ENCODE assay signal across 21 cellular contexts in the genomic region with DNA sequence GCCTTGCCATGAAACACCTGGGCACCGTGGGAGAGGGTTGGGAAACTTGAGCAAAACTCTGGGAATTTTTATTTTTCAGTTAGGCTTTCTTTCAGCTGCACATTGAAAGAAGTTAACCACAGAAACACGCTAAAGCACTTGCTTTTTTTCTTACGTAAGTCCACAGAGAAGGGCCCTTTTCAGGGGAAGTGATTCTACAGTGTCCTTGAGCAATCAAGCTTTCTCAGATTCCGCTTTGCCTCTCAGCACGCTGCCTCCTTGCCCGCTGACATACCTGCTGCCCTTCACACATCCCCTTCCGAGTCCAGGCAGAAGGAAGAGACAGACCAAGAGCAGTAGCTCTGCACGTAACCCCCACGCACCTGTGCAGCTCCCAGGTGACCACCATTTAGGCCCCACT.
A peak's percentile ranks its signal among the peaks of the same experiment; 100 is the strongest.
DNase-seq lines count a peak whose midpoint lies in the region; ATAC-seq and TF ChIP-seq lines count a peak whose summit lies in the region.
"Had no signal": no experiment of that assay in that cellular context is flagged by ENCODE, and none has a peak within 500 bp of the region (broad histone marks: within the 10 kb centered on the region; RNA-seq: fewer than 3 reads in every experiment).

No MANE protein-coding gene starts in this region.

- intact Hi-C loops in activated CD4-positive, alpha-beta T cell treated with anti-CD3 and anti-CD28 coated beads, Interleukin-2, amount 10 ng/mL, durations not matched to agents 24 days and 14 days (cut with micrococcal nuclease) = no loop called here
- intact Hi-C loops in activated CD4-positive, alpha-beta T cell treated with anti-CD3 and anti-CD28 coated beads for 36 hours (cut with DNase I, micrococcal nuclease) = no loop called here
- intact Hi-C loops in upper lobe of right lung (cut with DNase I) = no loop called here

- no peak overlapping the region for H3K27ac Mint-ChIP-seq in activated CD4-positive, alpha-beta T cell treated with anti-CD3 and anti-CD28 coated beads, Interleukin-2, amount 10 ng/mL, durations not matched to agents 24 days and 14 days
- no peak overlapping the region for H3K27ac Mint-ChIP-seq in activated CD4-positive, alpha-beta T cell treated with anti-CD3 and anti-CD28 coated beads for 36 hours
- no peak overlapping the region for H3K27ac Mint-ChIP-seq in activated T-helper 17 cell treated with anti-CD3 and anti-CD28 coated beads, Interleukin-2, amount 50 U/mL, for 72 hours
- H3K27ac Mint-ChIP-seq: H9, T-helper 17 cell had no signal

- ATAC-seq in activated CD4-positive, alpha-beta T cell treated with anti-CD3 and anti-CD28 coated beads for 36 hours = no peak
- peak; percentile 56 for ATAC-seq in upper lobe of right lung
- ATAC-seq in activated T-helper 17 cell treated with anti-CD3 and anti-CD28 coated beads, Interleukin-2, amount 50 U/mL, for 72 hours (replicated peaks) = no peak
- ATAC-seq: PC-3, T-helper 17 cell had no signal

- H3K27me3 ChIP-seq in upper lobe of right lung = no peaks in the 10 kb centered on the region
- H3K27me3 ChIP-seq: BE2C had no signal

- CTCF ChIA-PET in activated CD4-positive, alpha-beta T cell treated with anti-CD3 and anti-CD28 coated beads for 36 hours (lab: Charles Lee) = interaction anchor here (0.6 kb wide), 1 partner anchor 56 kb away, joined by 3 read pairs; no protein-coding TSS in a partner anchor

- POLR2A ChIA-PET in activated CD4-positive, alpha-beta T cell treated with anti-CD3 and anti-CD28 coated beads for 36 hours (lab: Charles Lee) = no interaction called here

- no peaks in the 10 kb centered on the region for H3K4me1 Mint-ChIP-seq in activated CD4-positive, alpha-beta T cell treated with anti-CD3 and anti-CD28 coated beads, Interleukin-2, amount 10 ng/mL, durations not matched to agents 24 days and 14 days
- no peaks in the 10 kb centered on the region for H3K4me1 Mint-ChIP-seq in activated CD4-positive, alpha-beta T cell treated with anti-CD3 and anti-CD28 coated beads for 36 hours
- no peaks in the 10 kb centered on the region for H3K4me1 Mint-ChIP-seq in activated T-helper 17 cell treated with anti-CD3 and anti-CD28 coated beads, Interleukin-2, amount 50 U/mL, for 72 hours
- H3K4me1 Mint-ChIP-seq: T-helper 17 cell had no signal

- no peaks in the 10 kb centered on the region for H3K27me3 Mint-ChIP-seq in activated CD4-positive, alpha-beta T cell treated with anti-CD3 and anti-CD28 coated beads, Interleukin-2, amount 10 ng/mL, durations not matched to agents 24 days and 14 days
- peaks cover 4% of the 10 kb centered on the region for H3K27me3 Mint-ChIP-seq in activated CD4-positive, alpha-beta T cell treated with anti-CD3 and anti-CD28 coated beads for 36 hours
- peaks cover 9% of the 10 kb centered on the region for H3K27me3 Mint-ChIP-seq in activated T-helper 17 cell treated with anti-CD3 and anti-CD28 coated beads, Interleukin-2, amount 50 U/mL, for 72 hours
- H3K27me3 Mint-ChIP-seq: T-helper 17 cell had no signal

- H3K9me3 ChIP-seq in upper lobe of right lung = no peaks in the 10 kb centered on the region
- H3K9me3 ChIP-seq: BE2C had no signal

- no peaks in the 10 kb centered on the region for H3K36me3 Mint-ChIP-seq in activated CD4-positive, alpha-beta T cell treated with anti-CD3 and anti-CD28 coated beads, Interleukin-2, amount 10 ng/mL, durations not matched to agents 24 days and 14 days (ENCODE audit: low read depth)
- H3K36me3 Mint-ChIP-seq in activated CD4-positive, alpha-beta T cell treated with anti-CD3 and anti-CD28 coated beads for 36 hours (ENCODE audit: low read depth) = no peaks in the 10 kb centered on the region
- H3K36me3 Mint-ChIP-seq in activated T-helper 17 cell treated with anti-CD3 and anti-CD28 coated beads, Interleukin-2, amount 50 U/mL, for 72 hours (ENCODE audit: low read depth) = no peaks in the 10 kb centered on the region
- H3K36me3 Mint-ChIP-seq: CD14-positive monocyte had no signal

- TF ChIP-seq CTCF in upper lobe of right lung (IDR thresholded peaks at IDR 0.05) = no peak

- no peak overlapping the region for H3K4me3 Mint-ChIP-seq in activated CD4-positive, alpha-beta T cell treated with anti-CD3 and anti-CD28 coated beads, Interleukin-2, amount 10 ng/mL, durations not matched to agents 24 days and 14 days
- H3K4me3 Mint-ChIP-seq in activated CD4-positive, alpha-beta T cell treated with anti-CD3 and anti-CD28 coated beads for 36 hours = no peak overlapping the region
- H3K4me3 Mint-ChIP-seq in activated T-helper 17 cell treated with anti-CD3 and anti-CD28 coated beads, Interleukin-2, amount 50 U/mL, for 72 hours = no peak overlapping the region
- H3K4me3 Mint-ChIP-seq: H9, T-helper 17 cell had no signal

- no peaks in the 10 kb centered on the region for H3K9me3 Mint-ChIP-seq in activated CD4-positive, alpha-beta T cell treated with anti-CD3 and anti-CD28 coated beads, Interleukin-2, amount 10 ng/mL, durations not matched to agents 24 days and 14 days
- no peaks in the 10 kb centered on the region for H3K9me3 Mint-ChIP-seq in activated CD4-positive, alpha-beta T cell treated with anti-CD3 and anti-CD28 coated beads for 36 hours (ENCODE audit: low read depth)
- H3K9me3 Mint-ChIP-seq in activated T-helper 17 cell treated with anti-CD3 and anti-CD28 coated beads, Interleukin-2, amount 50 U/mL, for 72 hours = no peaks in the 10 kb centered on the region
- H3K9me3 Mint-ChIP-seq: H9 had no signal

- peak; percentile 47 for DNase-seq in activated CD4-positive, alpha-beta T cell treated with anti-CD3 and anti-CD28 coated beads, Interleukin-2, amount 10 ng/mL, durations not matched to agents 24 days and 14 days
- no peak for DNase-seq in activated CD4-positive, alpha-beta T cell treated with anti-CD3 and anti-CD28 coated beads for 36 hours
- DNase-seq in NOMO-1 (lab: John Stamatoyannopoulos, UW; ENCODE audit: unreplicated experiment in 2 of 2) = peak; percentile 40 to 64
- DNase-seq in SKM-1 treated with dmso at 0.1 percent for 144 hours (lab: John Stamatoyannopoulos, UW; ENCODE audit: unreplicated experiment) = peak; percentile 94
- no peak for DNase-seq in upper lobe of right lung
- DNase-seq in DMS 273 (lab: John Stamatoyannopoulos, UW; ENCODE audit: unreplicated experiment) = no peak
- DNase-seq in activated CD4-positive, CD25-positive, alpha-beta regulatory T cell (lab: John Stamatoyannopoulos, UW) = no peak
- DNase-seq: 8988T, ACHN, BE2C, Calu3, H9, NCI-H2029, NCI-H446 treated with DMSO at 0.1 percent for 48 hours, NCI-H526, NCI-H82, PC-3, SW 1271, T-helper 17 cell had no signal

- no peaks in the 10 kb centered on the region for H3K36me3 ChIP-seq in upper lobe of right lung
- H3K36me3 ChIP-seq: BE2C had no signal

- no peaks in the 10 kb centered on the region for H3K4me1 ChIP-seq in upper lobe of right lung
- H3K4me1 ChIP-seq: BE2C had no signal

- H3K4me3 ChIP-seq in upper lobe of right lung = no peak overlapping the region

- H3K27ac ChIP-seq in upper lobe of right lung = no peak overlapping the region

Comparison
In these comparisons a context has a peak if more than half of its experiments do, and no peak if none do; other contexts are left out.
1. DNase-seq: peak in activated CD4-positive, alpha-beta T cell treated with anti-CD3 and anti-CD28 coated beads, Interleukin-2, amount 10 ng/mL, durations not matched to agents 24 days and 14 days (single experiment), NOMO-1 (2 of 2) and SKM-1 treated with dmso at 0.1 percent for 144 hours (single experiment); none in activated CD4-positive, alpha-beta T cell treated with anti-CD3 and anti-CD28 coated beads for 36 hours (single experiment), upper lobe of right lung (single experiment), DMS 273 (single experiment) and activated CD4-positive, CD25-positive, alpha-beta regulatory T cell (0 of 4).